32 cellular contexts compared by ENCODE assay signal in genomic region chr15:53627279-53627678, GRCh38.
"Had no signal": no experiment of that assay in that cellular context is flagged by ENCODE, and none has a peak within 500 bp of the region (broad histone marks: within the 10 kb centered on the region; RNA-seq: fewer than 3 reads in every experiment).

No MANE protein-coding gene starts in this region.

- H3K36me3 ChIP-seq: adrenal gland, esophagus muscularis mucosa, gastroesophageal sphincter, heart right ventricle, WERI-Rb-1 had no signal

- H3K27me3 Mint-ChIP-seq: activated B cell treated with CpG ODN at 0.5 μM for 24 hours; activated CD8-positive, alpha-beta memory T cell treated with anti-CD3 and anti-CD28 coated beads, Interleukin-2, amount 10 ng/mL, durations not matched to agents 7 days and 5 days; activated CD8-positive, alpha-beta T cell treated with anti-CD3 and anti-CD28 coated beads for 36 hours; activated naive CD4-positive, alpha-beta T cell treated with anti-CD3 and anti-CD28 coated beads, Interleukin-2, amount 50 U/mL, for 24 hours; activated naive CD8-positive, alpha-beta T cell treated with anti-CD3 and anti-CD28 coated beads for 36 hours; activated naive CD8-positive, alpha-beta T cell treated with anti-CD3 and anti-CD28 coated beads, Interleukin-2, amount 50 U/mL, for 24 hours; effector memory CD8-positive, alpha-beta T cell had no signal

- H3K27ac Mint-ChIP-seq: activated B cell treated with CpG ODN at 0.5 μM for 24 hours; activated CD8-positive, alpha-beta memory T cell treated with anti-CD3 and anti-CD28 coated beads, Interleukin-2, amount 10 ng/mL, durations not matched to agents 7 days and 5 days; activated CD8-positive, alpha-beta T cell treated with anti-CD3 and anti-CD28 coated beads for 36 hours; activated naive CD4-positive, alpha-beta T cell treated with anti-CD3 and anti-CD28 coated beads for 36 hours; activated naive CD4-positive, alpha-beta T cell treated with anti-CD3 and anti-CD28 coated beads, Interleukin-2, amount 50 U/mL, for 24 hours; activated naive CD8-positive, alpha-beta T cell treated with anti-CD3 and anti-CD28 coated beads for 36 hours; activated naive CD8-positive, alpha-beta T cell treated with anti-CD3 and anti-CD28 coated beads, Interleukin-2, amount 50 U/mL, for 24 hours; activated T-helper 1 cell treated with anti-CD3 and anti-CD28 coated beads, Interleukin-12 subunit alpha, Interleukin-12 subunit beta, Interleukin-2, Interleukin-4 antibody, amounts not matched to agents 30 ng/mL and 10 ng/mL and 1 ng/mL, durations not matched to agents 14 hours and 24 hours and 36 hours; activated T-helper 2 cell treated with anti-CD3 and anti-CD28 coated beads, Interferon-gamma antibody, Interleukin-2, Interleukin-4, amounts not matched to agents 10 μg/mL and 5 μg/mL and 100 μg/mL, durations not matched to agents 14 hours and 24 hours and 36 hours; effector memory CD8-positive, alpha-beta T cell had no signal

- H3K4me3 Mint-ChIP-seq: activated B cell treated with CpG ODN at 0.5 μM for 24 hours; activated CD8-positive, alpha-beta memory T cell treated with anti-CD3 and anti-CD28 coated beads, Interleukin-2, amount 10 ng/mL, durations not matched to agents 7 days and 5 days; activated CD8-positive, alpha-beta T cell treated with anti-CD3 and anti-CD28 coated beads for 36 hours; activated naive CD4-positive, alpha-beta T cell treated with anti-CD3 and anti-CD28 coated beads for 36 hours; activated naive CD4-positive, alpha-beta T cell treated with anti-CD3 and anti-CD28 coated beads, Interleukin-2, amount 50 U/mL, for 24 hours; activated naive CD8-positive, alpha-beta T cell treated with anti-CD3 and anti-CD28 coated beads for 36 hours; activated naive CD8-positive, alpha-beta T cell treated with anti-CD3 and anti-CD28 coated beads, Interleukin-2, amount 50 U/mL, for 24 hours; activated T-helper 1 cell treated with anti-CD3 and anti-CD28 coated beads, Interleukin-12 subunit alpha, Interleukin-12 subunit beta, Interleukin-2, Interleukin-4 antibody, amounts not matched to agents 30 ng/mL and 10 ng/mL and 1 ng/mL, durations not matched to agents 14 hours and 24 hours and 36 hours; effector memory CD8-positive, alpha-beta T cell had no signal

- H3K4me1 Mint-ChIP-seq: activated B cell treated with CpG ODN at 0.5 μM for 24 hours; activated CD8-positive, alpha-beta memory T cell treated with anti-CD3 and anti-CD28 coated beads, Interleukin-2, amount 10 ng/mL, durations not matched to agents 7 days and 5 days; activated naive CD4-positive, alpha-beta T cell treated with anti-CD3 and anti-CD28 coated beads, Interleukin-2, amount 50 U/mL, for 24 hours; activated naive CD8-positive, alpha-beta T cell treated with anti-CD3 and anti-CD28 coated beads for 36 hours; activated naive CD8-positive, alpha-beta T cell treated with anti-CD3 and anti-CD28 coated beads, Interleukin-2, amount 50 U/mL, for 24 hours had no signal

- H3K36me3 Mint-ChIP-seq: activated CD8-positive, alpha-beta memory T cell treated with anti-CD3 and anti-CD28 coated beads, Interleukin-2, amount 10 ng/mL, durations not matched to agents 7 days and 5 days; activated naive CD4-positive, alpha-beta T cell treated with anti-CD3 and anti-CD28 coated beads, Interleukin-2, amount 50 U/mL, for 24 hours; activated naive CD8-positive, alpha-beta T cell treated with anti-CD3 and anti-CD28 coated beads for 36 hours had no signal

- DNase-seq: activated B cell treated with CpG ODN at 0.5 μM for 24 hours; activated CD4-positive, alpha-beta T cell treated with anti-CD3 and anti-CD28 coated beads for 48 hours; activated CD4-positive, alpha-beta T cell treated with anti-CD3 and anti-CD28 coated beads, Interleukin-2, amount 50 U/mL, for 1 hour; activated CD4-positive, alpha-beta T cell treated with anti-CD3 and anti-CD28 coated beads, Interleukin-2, amount 50 U/mL, for 48 hours; activated CD8-positive, alpha-beta memory T cell treated with anti-CD3 and anti-CD28 coated beads, Interleukin-2, amount 10 ng/mL, durations not matched to agents 7 days and 5 days; activated CD8-positive, alpha-beta memory T cell treated with anti-CD3 and anti-CD28 coated beads, Interleukin-2, amount 50 U/mL, for 4 hours; activated CD8-positive, alpha-beta T cell treated with anti-CD3 and anti-CD28 coated beads for 36 hours; activated effector memory CD4-positive, alpha-beta T cell treated with anti-CD3 and anti-CD28 coated beads, Interleukin-2, amount 50 U/mL, for 16 hours; activated naive CD4-positive, alpha-beta T cell treated with anti-CD3 and anti-CD28 coated beads for 36 hours; activated naive CD8-positive, alpha-beta T cell treated with anti-CD3 and anti-CD28 coated beads for 36 hours; activated naive CD8-positive, alpha-beta T cell treated with anti-CD3 and anti-CD28 coated beads, Interleukin-2, amount 50 U/mL, for 24 hours; activated T-cell treated with anti-CD3 and anti-CD28 coated beads, Interleukin-2, amount 50 U/mL, for 1 hour; activated T-cell treated with anti-CD3 and anti-CD28 coated beads, Interleukin-2, amount 50 U/mL, for 48 hours; adrenal gland; amygdala; aorta; caudate nucleus; cortex of kidney; dermis blood vessel endothelial cell; effector CD4-positive, alpha-beta T cell; effector memory CD8-positive, alpha-beta T cell; erythroblast; foreskin melanocyte; heart right ventricle; T-helper 2 cell; WERI-Rb-1 had no signal

- H3K4me3 ChIP-seq: adrenal gland, esophagus muscularis mucosa, gastroesophageal sphincter, heart right ventricle had no signal

- ATAC-seq: activated CD4-positive, CD25-positive, alpha-beta regulatory T cell treated with anti-CD3 and anti-CD28 coated beads, Interleukin-2, amount 50 U/mL, for 24 hours; activated CD8-positive, alpha-beta memory T cell treated with anti-CD3 and anti-CD28 coated beads, Interleukin-2, amount 10 ng/mL, durations not matched to agents 7 days and 5 days; activated CD8-positive, alpha-beta T cell treated with anti-CD3 and anti-CD28 coated beads for 36 hours; activated naive CD8-positive, alpha-beta T cell treated with anti-CD3 and anti-CD28 coated beads, Interleukin-2, amount 50 U/mL, for 24 hours; effector memory CD8-positive, alpha-beta T cell; gastroesophageal sphincter; heart right ventricle had no signal

- H3K27me3 ChIP-seq: adrenal gland, esophagus muscularis mucosa, gastroesophageal sphincter, heart right ventricle had no signal

- H3K9me3 Mint-ChIP-seq: activated naive CD4-positive, alpha-beta T cell treated with anti-CD3 and anti-CD28 coated beads, Interleukin-2, amount 50 U/mL, for 24 hours had no signal

- H3K27ac ChIP-seq: adrenal gland, esophagus muscularis mucosa, gastroesophageal sphincter, heart right ventricle, WERI-Rb-1 had no signal
